ENCODE assay signal across 2 cellular contexts in genomic region chr6:37546141-37546871, GRCh38.
TF ChIP-seq lines count a peak whose summit lies in the region.

No MANE protein-coding gene starts in this region.

TF ChIP-seq in GM23338, 12 proteins besides CTCF, POLR2A, EP300 and RAD21 (continued from another document):
- TF ChIP-seq, protein P1, sequence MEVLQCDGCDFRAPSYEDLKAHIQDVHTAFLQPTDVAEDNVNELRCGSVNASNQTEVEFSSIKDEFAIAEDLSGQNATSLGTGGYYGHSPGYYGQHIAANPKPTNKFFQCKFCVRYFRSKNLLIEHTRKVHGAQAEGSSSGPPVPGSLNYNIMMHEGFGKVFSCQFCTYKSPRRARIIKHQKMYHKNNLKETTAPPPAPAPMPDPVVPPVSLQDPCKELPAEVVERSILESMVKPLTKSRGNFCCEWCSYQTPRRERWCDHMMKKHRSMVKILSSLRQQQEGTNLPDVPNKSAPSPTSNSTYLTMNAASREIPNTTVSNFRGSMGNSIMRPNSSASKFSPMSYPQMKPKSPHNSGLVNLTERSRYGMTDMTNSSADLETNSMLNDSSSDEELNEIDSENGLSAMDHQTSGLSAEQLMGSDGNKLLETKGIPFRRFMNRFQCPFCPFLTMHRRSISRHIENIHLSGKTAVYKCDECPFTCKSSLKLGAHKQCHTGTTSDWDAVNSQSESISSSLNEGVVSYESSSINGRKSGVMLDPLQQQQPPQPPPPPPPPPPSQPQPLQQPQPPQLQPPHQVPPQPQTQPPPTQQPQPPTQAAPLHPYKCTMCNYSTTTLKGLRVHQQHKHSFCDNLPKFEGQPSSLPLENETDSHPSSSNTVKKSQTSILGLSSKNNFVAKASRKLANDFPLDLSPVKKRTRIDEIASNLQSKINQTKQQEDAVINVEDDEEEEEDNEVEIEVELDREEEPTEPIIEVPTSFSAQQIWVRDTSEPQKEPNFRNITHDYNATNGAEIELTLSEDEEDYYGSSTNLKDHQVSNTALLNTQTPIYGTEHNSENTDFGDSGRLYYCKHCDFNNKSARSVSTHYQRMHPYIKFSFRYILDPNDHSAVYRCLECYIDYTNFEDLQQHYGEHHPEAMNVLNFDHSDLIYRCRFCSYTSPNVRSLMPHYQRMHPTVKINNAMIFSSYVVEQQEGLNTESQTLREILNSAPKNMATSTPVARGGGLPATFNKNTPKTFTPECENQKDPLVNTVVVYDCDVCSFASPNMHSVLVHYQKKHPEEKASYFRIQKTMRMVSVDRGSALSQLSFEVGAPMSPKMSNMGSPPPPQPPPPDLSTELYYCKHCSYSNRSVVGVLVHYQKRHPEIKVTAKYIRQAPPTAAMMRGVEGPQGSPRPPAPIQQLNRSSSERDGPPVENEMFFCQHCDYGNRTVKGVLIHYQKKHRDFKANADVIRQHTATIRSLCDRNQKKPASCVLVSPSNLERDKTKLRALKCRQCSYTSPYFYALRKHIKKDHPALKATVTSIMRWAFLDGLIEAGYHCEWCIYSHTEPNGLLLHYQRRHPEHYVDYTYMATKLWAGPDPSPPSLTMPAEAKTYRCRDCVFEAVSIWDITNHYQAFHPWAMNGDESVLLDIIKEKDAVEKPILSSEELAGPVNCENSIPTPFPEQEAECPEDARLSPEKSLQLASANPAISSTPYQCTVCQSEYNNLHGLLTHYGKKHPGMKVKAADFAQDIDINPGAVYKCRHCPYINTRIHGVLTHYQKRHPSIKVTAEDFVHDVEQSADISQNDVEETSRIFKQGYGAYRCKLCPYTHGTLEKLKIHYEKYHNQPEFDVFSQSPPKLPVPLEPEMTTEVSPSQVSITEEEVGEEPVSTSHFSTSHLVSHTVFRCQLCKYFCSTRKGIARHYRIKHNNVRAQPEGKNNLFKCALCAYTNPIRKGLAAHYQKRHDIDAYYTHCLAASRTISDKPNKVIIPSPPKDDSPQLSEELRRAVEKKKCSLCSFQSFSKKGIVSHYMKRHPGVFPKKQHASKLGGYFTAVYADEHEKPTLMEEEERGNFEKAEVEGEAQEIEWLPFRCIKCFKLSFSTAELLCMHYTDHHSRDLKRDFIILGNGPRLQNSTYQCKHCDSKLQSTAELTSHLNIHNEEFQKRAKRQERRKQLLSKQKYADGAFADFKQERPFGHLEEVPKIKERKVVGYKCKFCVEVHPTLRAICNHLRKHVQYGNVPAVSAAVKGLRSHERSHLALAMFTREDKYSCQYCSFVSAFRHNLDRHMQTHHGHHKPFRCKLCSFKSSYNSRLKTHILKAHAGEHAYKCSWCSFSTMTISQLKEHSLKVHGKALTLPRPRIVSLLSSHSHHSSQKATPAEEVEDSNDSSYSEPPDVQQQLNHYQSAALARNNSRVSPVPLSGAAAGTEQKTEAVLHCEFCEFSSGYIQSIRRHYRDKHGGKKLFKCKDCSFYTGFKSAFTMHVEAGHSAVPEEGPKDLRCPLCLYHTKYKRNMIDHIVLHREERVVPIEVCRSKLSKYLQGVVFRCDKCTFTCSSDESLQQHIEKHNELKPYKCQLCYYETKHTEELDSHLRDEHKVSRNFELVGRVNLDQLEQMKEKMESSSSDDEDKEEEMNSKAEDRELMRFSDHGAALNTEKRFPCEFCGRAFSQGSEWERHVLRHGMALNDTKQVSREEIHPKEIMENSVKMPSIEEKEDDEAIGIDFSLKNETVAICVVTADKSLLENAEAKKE (CRISPR knock-in tag; IDR thresholded peaks at IDR 0.05) = no peak
- TF ChIP-seq POLR2AphosphoS5 (IDR thresholded peaks at IDR 0.05; ENCODE audit: low read depth) (no peak), ZNF331 (CRISPR knock-in tag; IDR thresholded peaks at IDR 0.05; ENCODE audit: low read depth) (no peak), STAT1 (IDR thresholded peaks at IDR 0.05; ENCODE audit: unreplicated experiment) (no peak)
- TF ChIP-seq, protein P2, sequence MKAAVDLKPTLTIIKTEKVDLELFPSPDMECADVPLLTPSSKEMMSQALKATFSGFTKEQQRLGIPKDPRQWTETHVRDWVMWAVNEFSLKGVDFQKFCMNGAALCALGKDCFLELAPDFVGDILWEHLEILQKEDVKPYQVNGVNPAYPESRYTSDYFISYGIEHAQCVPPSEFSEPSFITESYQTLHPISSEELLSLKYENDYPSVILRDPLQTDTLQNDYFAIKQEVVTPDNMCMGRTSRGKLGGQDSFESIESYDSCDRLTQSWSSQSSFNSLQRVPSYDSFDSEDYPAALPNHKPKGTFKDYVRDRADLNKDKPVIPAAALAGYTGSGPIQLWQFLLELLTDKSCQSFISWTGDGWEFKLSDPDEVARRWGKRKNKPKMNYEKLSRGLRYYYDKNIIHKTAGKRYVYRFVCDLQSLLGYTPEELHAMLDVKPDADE (IDR thresholded peaks at IDR 0.05) = no peak

TF ChIP-seq in WTC11, 78 proteins besides CTCF, POLR2A, EP300 and RAD21 (continued from another document):
- TF ChIP-seq ZNF512 (CRISPR knock-in tag; IDR thresholded peaks at IDR 0.05; ENCODE audit: borderline replicate concordance) = no peak
TF ChIP-seq in WTC11: peak in this region for 1.
